Comparison of ENCODE assay signal across 1 cellular context in genomic region chr11:112050721-112051120, GRCh38.
A peak's percentile ranks its signal among the peaks of the same experiment; 100 is the strongest.
TF ChIP-seq lines count a peak whose summit lies in the region.

No MANE protein-coding gene starts in this region.

TF ChIP-seq in GM12878, 131 proteins besides CTCF, POLR2A, EP300 and RAD21 (continued from another document and continues in another):
- TF ChIP-seq, protein P1, sequence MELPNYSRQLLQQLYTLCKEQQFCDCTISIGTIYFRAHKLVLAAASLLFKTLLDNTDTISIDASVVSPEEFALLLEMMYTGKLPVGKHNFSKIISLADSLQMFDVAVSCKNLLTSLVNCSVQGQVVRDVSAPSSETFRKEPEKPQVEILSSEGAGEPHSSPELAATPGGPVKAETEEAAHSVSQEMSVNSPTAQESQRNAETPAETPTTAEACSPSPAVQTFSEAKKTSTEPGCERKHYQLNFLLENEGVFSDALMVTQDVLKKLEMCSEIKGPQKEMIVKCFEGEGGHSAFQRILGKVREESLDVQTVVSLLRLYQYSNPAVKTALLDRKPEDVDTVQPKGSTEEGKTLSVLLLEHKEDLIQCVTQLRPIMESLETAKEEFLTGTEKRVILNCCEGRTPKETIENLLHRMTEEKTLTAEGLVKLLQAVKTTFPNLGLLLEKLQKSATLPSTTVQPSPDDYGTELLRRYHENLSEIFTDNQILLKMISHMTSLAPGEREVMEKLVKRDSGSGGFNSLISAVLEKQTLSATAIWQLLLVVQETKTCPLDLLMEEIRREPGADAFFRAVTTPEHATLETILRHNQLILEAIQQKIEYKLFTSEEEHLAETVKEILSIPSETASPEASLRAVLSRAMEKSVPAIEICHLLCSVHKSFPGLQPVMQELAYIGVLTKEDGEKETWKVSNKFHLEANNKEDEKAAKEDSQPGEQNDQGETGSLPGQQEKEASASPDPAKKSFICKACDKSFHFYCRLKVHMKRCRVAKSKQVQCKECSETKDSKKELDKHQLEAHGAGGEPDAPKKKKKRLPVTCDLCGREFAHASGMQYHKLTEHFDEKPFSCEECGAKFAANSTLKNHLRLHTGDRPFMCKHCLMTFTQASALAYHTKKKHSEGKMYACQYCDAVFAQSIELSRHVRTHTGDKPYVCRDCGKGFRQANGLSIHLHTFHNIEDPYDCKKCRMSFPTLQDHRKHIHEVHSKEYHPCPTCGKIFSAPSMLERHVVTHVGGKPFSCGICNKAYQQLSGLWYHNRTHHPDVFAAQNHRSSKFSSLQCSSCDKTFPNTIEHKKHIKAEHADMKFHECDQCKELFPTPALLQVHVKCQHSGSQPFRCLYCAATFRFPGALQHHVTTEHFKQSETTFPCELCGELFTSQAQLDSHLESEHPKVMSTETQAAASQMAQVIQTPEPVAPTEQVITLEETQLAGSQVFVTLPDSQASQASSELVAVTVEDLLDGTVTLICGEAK (IDR thresholded peaks at IDR 0.05; ENCODE audit: borderline replicate concordance) = no peak
- TF ChIP-seq NFXL1 (IDR thresholded peaks at IDR 0.05; ENCODE audit: borderline replicate concordance) (no peak), KAT2A (conservative IDR thresholded peaks at IDR 0.05; ENCODE audit: control insufficient read depth, low read depth, low read length) (no peak), SP1 (IDR thresholded peaks at IDR 0.05; ENCODE audit: low read depth, low read length) (no peak), NR2C1 (IDR thresholded peaks at IDR 0.05) (no peak), TAF1 (IDR thresholded peaks at IDR 0.05; ENCODE audit: borderline replicate concordance, low read depth, low read length) (no peak), MEF2B (IDR thresholded peaks at IDR 0.05; ENCODE audit: partially characterized antibody, poor library complexity, severe bottlenecking) (peak; percentile 36), MEF2A (IDR thresholded peaks at IDR 0.05; ENCODE audit: insufficient read depth, low read depth, low read length) (peak; percentile 62; the same call in 1 of the 2 replicates), RELA (IDR thresholded peaks at IDR 0.05; ENCODE audit: borderline replicate concordance, partially characterized antibody) (no peak), HSF1 (IDR thresholded peaks at IDR 0.05; ENCODE audit: low read depth, low read length) (no peak), ESRRA (IDR thresholded peaks at IDR 0.05; ENCODE audit: low read length) (no peak), IRF5 (IDR thresholded peaks at IDR 0.05; ENCODE audit: borderline replicate concordance) (no peak), LARP7 (IDR thresholded peaks at IDR 0.05) (no peak), JUNB (IDR thresholded peaks at IDR 0.05) (peak; percentile 27), ETV6 (conservative IDR thresholded peaks at IDR 0.05 in 1 of 2, IDR thresholded peaks at IDR 0.05 in 1 of 2; ENCODE audit: borderline replicate concordance in 1 of 2, low read depth in 1 of 2) (peak in 1 of 2 experiments; percentile 34; a peak in 1 of 4 replicates), RAD51 (IDR thresholded peaks at IDR 0.05) (no peak), ZNF217 (IDR thresholded peaks at IDR 0.05) (peak; percentile 53; the same call in 1 of the 2 replicates), SPI1 (IDR thresholded peaks at IDR 0.05; ENCODE audit: borderline replicate concordance, insufficient read depth, low read depth, low read length) (peak; percentile 73), IKZF2 (IDR thresholded peaks at IDR 0.05) (peak; percentile 69 to 79), TCF7 (IDR thresholded peaks at IDR 0.05; ENCODE audit: borderline replicate concordance) (peak; percentile 89), ZBED1 (IDR thresholded peaks at IDR 0.05; ENCODE audit: borderline replicate concordance) (0 out of 2 replicates have a peak, but pooled peaks have one; percentile 61), NR2C2 (IDR thresholded peaks at IDR 0.05; ENCODE audit: borderline replicate concordance, control insufficient read depth, insufficient read length, low read depth) (no peak), BRCA1 (IDR thresholded peaks at IDR 0.05; ENCODE audit: low read depth, low read length) (no peak), ZNF24 (IDR thresholded peaks at IDR 0.05) (no peak), CBX5 (IDR thresholded peaks at IDR 0.05; ENCODE audit: low read depth) (no peak), CBX3 (IDR thresholded peaks at IDR 0.05; ENCODE audit: borderline replicate concordance, low read depth) (no peak), CEBPB (IDR thresholded peaks at IDR 0.05; ENCODE audit: borderline replicate concordance in 1 of 2, low read depth in 2 of 2, low read length in 2 of 2) (no peak), CBFB (IDR thresholded peaks at IDR 0.05; ENCODE audit: low read depth) (no peak), GATAD2B (conservative IDR thresholded peaks at IDR 0.05; ENCODE audit: low read depth) (no peak), MAX (IDR thresholded peaks at IDR 0.05; ENCODE audit: low read depth, low read length) (no peak), JUND (IDR thresholded peaks at IDR 0.05; ENCODE audit: low read depth, low read length) (no peak), NFIC (IDR thresholded peaks at IDR 0.05; ENCODE audit: low read depth, low read length) (peak; percentile 91), KDM1A (IDR thresholded peaks at IDR 0.05; ENCODE audit: borderline replicate concordance) (no peak), POU2F2 (IDR thresholded peaks at IDR 0.05; ENCODE audit: borderline replicate concordance, low read depth, low read length) (peak; percentile 61; the same call in 1 of the 3 replicates), DPF2 (IDR thresholded peaks at IDR 0.05) (0 out of 2 replicates have a peak, but pooled peaks have one; percentile 37), CREB1 (IDR thresholded peaks at IDR 0.05; ENCODE audit: low read depth) (peak; percentile 35; the same call in 1 of the 2 replicates), IRF3 (IDR thresholded peaks at IDR 0.05) (no peak)
- TF ChIP-seq, protein P2, sequence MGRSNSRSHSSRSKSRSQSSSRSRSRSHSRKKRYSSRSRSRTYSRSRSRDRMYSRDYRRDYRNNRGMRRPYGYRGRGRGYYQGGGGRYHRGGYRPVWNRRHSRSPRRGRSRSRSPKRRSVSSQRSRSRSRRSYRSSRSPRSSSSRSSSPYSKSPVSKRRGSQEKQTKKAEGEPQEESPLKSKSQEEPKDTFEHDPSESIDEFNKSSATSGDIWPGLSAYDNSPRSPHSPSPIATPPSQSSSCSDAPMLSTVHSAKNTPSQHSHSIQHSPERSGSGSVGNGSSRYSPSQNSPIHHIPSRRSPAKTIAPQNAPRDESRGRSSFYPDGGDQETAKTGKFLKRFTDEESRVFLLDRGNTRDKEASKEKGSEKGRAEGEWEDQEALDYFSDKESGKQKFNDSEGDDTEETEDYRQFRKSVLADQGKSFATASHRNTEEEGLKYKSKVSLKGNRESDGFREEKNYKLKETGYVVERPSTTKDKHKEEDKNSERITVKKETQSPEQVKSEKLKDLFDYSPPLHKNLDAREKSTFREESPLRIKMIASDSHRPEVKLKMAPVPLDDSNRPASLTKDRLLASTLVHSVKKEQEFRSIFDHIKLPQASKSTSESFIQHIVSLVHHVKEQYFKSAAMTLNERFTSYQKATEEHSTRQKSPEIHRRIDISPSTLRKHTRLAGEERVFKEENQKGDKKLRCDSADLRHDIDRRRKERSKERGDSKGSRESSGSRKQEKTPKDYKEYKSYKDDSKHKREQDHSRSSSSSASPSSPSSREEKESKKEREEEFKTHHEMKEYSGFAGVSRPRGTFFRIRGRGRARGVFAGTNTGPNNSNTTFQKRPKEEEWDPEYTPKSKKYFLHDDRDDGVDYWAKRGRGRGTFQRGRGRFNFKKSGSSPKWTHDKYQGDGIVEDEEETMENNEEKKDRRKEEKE (IDR thresholded peaks at IDR 0.05) = no peak
- TF ChIP-seq, protein P3, sequence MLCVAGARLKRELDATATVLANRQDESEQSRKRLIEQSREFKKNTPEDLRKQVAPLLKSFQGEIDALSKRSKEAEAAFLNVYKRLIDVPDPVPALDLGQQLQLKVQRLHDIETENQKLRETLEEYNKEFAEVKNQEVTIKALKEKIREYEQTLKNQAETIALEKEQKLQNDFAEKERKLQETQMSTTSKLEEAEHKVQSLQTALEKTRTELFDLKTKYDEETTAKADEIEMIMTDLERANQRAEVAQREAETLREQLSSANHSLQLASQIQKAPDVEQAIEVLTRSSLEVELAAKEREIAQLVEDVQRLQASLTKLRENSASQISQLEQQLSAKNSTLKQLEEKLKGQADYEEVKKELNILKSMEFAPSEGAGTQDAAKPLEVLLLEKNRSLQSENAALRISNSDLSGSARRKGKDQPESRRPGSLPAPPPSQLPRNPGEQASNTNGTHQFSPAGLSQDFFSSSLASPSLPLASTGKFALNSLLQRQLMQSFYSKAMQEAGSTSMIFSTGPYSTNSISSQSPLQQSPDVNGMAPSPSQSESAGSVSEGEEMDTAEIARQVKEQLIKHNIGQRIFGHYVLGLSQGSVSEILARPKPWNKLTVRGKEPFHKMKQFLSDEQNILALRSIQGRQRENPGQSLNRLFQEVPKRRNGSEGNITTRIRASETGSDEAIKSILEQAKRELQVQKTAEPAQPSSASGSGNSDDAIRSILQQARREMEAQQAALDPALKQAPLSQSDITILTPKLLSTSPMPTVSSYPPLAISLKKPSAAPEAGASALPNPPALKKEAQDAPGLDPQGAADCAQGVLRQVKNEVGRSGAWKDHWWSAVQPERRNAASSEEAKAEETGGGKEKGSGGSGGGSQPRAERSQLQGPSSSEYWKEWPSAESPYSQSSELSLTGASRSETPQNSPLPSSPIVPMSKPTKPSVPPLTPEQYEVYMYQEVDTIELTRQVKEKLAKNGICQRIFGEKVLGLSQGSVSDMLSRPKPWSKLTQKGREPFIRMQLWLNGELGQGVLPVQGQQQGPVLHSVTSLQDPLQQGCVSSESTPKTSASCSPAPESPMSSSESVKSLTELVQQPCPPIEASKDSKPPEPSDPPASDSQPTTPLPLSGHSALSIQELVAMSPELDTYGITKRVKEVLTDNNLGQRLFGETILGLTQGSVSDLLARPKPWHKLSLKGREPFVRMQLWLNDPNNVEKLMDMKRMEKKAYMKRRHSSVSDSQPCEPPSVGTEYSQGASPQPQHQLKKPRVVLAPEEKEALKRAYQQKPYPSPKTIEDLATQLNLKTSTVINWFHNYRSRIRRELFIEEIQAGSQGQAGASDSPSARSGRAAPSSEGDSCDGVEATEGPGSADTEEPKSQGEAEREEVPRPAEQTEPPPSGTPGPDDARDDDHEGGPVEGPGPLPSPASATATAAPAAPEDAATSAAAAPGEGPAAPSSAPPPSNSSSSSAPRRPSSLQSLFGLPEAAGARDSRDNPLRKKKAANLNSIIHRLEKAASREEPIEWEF (IDR thresholded peaks at IDR 0.05; ENCODE audit: insufficient replicate concordance, low read depth, low read length) = peak; percentile 85
- TF ChIP-seq, protein P4, sequence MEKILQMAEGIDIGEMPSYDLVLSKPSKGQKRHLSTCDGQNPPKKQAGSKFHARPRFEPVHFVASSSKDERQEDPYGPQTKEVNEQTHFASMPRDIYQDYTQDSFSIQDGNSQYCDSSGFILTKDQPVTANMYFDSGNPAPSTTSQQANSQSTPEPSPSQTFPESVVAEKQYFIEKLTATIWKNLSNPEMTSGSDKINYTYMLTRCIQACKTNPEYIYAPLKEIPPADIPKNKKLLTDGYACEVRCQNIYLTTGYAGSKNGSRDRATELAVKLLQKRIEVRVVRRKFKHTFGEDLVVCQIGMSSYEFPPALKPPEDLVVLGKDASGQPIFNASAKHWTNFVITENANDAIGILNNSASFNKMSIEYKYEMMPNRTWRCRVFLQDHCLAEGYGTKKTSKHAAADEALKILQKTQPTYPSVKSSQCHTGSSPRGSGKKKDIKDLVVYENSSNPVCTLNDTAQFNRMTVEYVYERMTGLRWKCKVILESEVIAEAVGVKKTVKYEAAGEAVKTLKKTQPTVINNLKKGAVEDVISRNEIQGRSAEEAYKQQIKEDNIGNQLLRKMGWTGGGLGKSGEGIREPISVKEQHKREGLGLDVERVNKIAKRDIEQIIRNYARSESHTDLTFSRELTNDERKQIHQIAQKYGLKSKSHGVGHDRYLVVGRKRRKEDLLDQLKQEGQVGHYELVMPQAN (conservative IDR thresholded peaks at IDR 0.05) = no peak
